In the genomic region with DNA sequence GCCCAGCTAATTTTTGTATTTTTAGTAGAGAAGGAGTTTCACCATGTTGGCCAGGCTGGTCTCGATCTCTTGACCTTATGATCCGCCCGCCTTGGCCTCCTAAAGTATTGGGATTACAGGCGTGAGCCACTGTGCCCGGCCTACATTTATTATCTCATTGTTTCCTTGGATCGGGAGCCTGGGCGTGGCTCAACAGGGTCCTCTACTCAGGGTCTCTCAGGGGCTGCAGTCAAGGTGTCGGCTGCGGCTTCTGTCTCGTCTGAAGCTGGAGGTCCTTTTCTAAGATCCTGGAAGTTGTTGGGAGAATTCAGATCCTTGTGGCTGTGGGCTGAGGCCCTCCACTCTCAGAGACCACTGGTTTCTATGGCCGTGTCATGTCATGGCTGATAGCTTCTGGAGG, we compare ENCODE assay signal across 1 cellular context.
TF ChIP-seq lines count a peak whose summit lies in the region.

No MANE protein-coding gene starts in this region.

TF ChIP-seq in GM23338, 12 proteins besides CTCF, POLR2A, EP300 and RAD21 (continued from another document):
- no peak for TF ChIP-seq REST (IDR thresholded peaks at IDR 0.05; ENCODE audit: unreplicated experiment)
- TF ChIP-seq CREB1 (CRISPR knock-in tag; IDR thresholded peaks at IDR 0.05; ENCODE audit: low read depth) = no peak
- no peak for TF ChIP-seq ZNF114 (CRISPR knock-in tag; IDR thresholded peaks at IDR 0.05)
- TF ChIP-seq, protein P1, sequence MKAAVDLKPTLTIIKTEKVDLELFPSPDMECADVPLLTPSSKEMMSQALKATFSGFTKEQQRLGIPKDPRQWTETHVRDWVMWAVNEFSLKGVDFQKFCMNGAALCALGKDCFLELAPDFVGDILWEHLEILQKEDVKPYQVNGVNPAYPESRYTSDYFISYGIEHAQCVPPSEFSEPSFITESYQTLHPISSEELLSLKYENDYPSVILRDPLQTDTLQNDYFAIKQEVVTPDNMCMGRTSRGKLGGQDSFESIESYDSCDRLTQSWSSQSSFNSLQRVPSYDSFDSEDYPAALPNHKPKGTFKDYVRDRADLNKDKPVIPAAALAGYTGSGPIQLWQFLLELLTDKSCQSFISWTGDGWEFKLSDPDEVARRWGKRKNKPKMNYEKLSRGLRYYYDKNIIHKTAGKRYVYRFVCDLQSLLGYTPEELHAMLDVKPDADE (IDR thresholded peaks at IDR 0.05) = no peak
- TF ChIP-seq ZNF462 (CRISPR knock-in tag; IDR thresholded peaks at IDR 0.05) = no peak
- no peak for TF ChIP-seq POLR2AphosphoS5 (IDR thresholded peaks at IDR 0.05; ENCODE audit: low read depth)
- TF ChIP-seq STAT1 (IDR thresholded peaks at IDR 0.05; ENCODE audit: unreplicated experiment) = no peak
TF ChIP-seq in GM23338: peak in this region for 0.
